In the genomic region with DNA sequence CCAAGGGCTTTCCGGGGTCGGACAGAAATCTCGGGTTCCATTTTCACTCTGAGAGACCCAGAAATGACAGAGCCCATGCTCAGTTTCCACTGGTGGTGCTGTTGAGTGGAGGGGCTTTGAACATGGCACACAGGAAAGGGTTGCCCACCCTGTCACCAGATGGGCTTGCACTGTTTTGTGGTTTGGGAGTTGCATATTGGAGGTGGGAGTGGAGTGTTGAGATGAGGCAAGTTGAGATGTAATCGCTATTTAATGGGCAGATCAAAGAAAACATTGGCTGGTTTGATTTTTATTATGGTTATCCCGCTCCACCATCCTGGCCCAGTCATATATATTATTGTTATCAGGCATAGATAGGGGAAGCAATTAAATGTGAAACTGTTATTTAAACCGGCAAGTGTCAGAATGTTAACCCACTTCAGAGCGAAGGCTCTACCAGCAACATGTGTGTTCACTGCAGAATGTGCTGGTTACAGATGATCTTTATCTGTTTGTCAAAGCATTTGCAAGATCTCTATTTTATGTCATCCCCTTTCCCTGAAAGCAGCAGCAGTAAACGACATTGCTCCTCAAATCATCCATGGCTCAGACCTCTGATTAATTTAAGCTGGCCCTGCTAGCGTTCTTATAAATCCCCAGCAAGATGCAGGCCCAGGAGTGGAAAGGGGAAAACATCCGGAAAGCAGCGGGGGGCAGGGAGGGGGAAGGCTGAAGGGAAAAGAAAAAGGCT, we compare ENCODE assay signal across 30 cellular contexts. TPM values are rescaled to one million over a fixed set of nuclear protein-coding genes. Genes with fewer than 3 reads are reported as not detected.
DNase-seq lines count a peak whose midpoint lies in the region; ATAC-seq and TF ChIP-seq lines count a peak whose summit lies in the region.
"Had no signal": no experiment of that assay in that cellular context is flagged by ENCODE, and none has a peak within 500 bp of the region (broad histone marks: within the 10 kb centered on the region; RNA-seq: fewer than 3 reads in every experiment).

No MANE protein-coding gene starts in this region.

- no peaks in the 10 kb centered on the region for H4K20me1 ChIP-seq in OCI-LY7 (ENCODE audit: insufficient read depth, low read length)

- CTCF ChIA-PET in Calu3 (lab: Charles Lee) (no interaction called here), OCI-LY7 (lab: Charles Lee; ENCODE audit: unreplicated experiment) (no interaction called here)

- H3K27me3 ChIP-seq in parathyroid adenoma (ENCODE audit: control insufficient read depth, insufficient read depth, low read length) = no peaks in the 10 kb centered on the region
- H3K27me3 ChIP-seq: ascending aorta, MG63, Peyer's patch had no signal

- H3K4me3 ChIP-seq in parathyroid adenoma (ENCODE audit: low read depth, low read length) = no peak overlapping the region
- H3K4me3 ChIP-seq in OCI-LY7 (ENCODE audit: low read depth, low read length, poor library complexity, severe bottlenecking) = no peak overlapping the region
- H3K4me3 ChIP-seq: ascending aorta, GM23248, MG63, Peyer's patch, suprapubic skin had no signal

- no peak for TF ChIP-seq CTCF in Calu3 (IDR thresholded peaks at IDR 0.05; ENCODE audit: unreplicated experiment)
- no peak for TF ChIP-seq CTCF in endothelial cell (IDR thresholded peaks at IDR 0.05; ENCODE audit: unreplicated experiment)
- no peak for TF ChIP-seq CTCF in parathyroid adenoma (IDR thresholded peaks at IDR 0.05)
- TF ChIP-seq CTCF in OCI-LY7 (conservative IDR thresholded peaks at IDR 0.05; ENCODE audit: low read length) = no peak

- H3K9me3 ChIP-seq in parathyroid adenoma (ENCODE audit: control insufficient read depth, low read length) (no peaks in the 10 kb centered on the region), OCI-LY7 (ENCODE audit: low read length) (no peaks in the 10 kb centered on the region)
- H3K9me3 ChIP-seq: ascending aorta, MG63, Peyer's patch, suprapubic skin had no signal

- no peaks in the 10 kb centered on the region for H3K9me2 ChIP-seq in OCI-LY7 (ENCODE audit: insufficient read depth, low read length)

- POLR2A ChIA-PET in OCI-LY7 (lab: Charles Lee) = no interaction called here

- H3K4me2 ChIP-seq in parathyroid adenoma (ENCODE audit: low read length) = peak overlapping the region; percentile 48
- H3K4me2 ChIP-seq in OCI-LY7 (ENCODE audit: low read length) = no peak overlapping the region

- H3K27ac Mint-ChIP-seq in Calu3 (ENCODE audit: unreplicated experiment) (peak overlapping the region; percentile 9), endothelial cell (ENCODE audit: unreplicated experiment) (peak overlapping the region; percentile 34)
- H3K27ac Mint-ChIP-seq in activated T-helper 17 cell treated with anti-CD3 and anti-CD28 coated beads, Interleukin-2, amount 50 U/mL, for 72 hours = no peak overlapping the region
- H3K27ac Mint-ChIP-seq: activated naive CD8-positive, alpha-beta T cell treated with anti-CD3 and anti-CD28 coated beads, Interleukin-2, amount 10 ng/mL, durations not matched to agents 7 days and 5 days; activated T-cell treated with anti-CD3 and anti-CD28 coated beads, Interleukin-2, amount 50 U/mL, for 24 hours; natural killer cell had no signal

- no peaks in the 10 kb centered on the region for H3K79me2 ChIP-seq in parathyroid adenoma
- no peaks in the 10 kb centered on the region for H3K79me2 ChIP-seq in OCI-LY7 (ENCODE audit: insufficient read depth, low read depth, low read length)

- H3K9me3 Mint-ChIP-seq in Calu3 (ENCODE audit: low read depth, unreplicated experiment) = no peaks in the 10 kb centered on the region
- H3K9me3 Mint-ChIP-seq in endothelial cell (ENCODE audit: unreplicated experiment) = no peaks in the 10 kb centered on the region
- H3K9me3 Mint-ChIP-seq in activated T-helper 17 cell treated with anti-CD3 and anti-CD28 coated beads, Interleukin-2, amount 50 U/mL, for 72 hours = no peaks in the 10 kb centered on the region
- H3K9me3 Mint-ChIP-seq: activated naive CD8-positive, alpha-beta T cell treated with anti-CD3 and anti-CD28 coated beads, Interleukin-2, amount 10 ng/mL, durations not matched to agents 7 days and 5 days; activated T-cell treated with anti-CD3 and anti-CD28 coated beads, Interleukin-2, amount 50 U/mL, for 24 hours; natural killer cell had no signal

- no peak overlapping the region for H3K4me3 Mint-ChIP-seq in Calu3 (ENCODE audit: low read depth, unreplicated experiment)
- peak overlapping the region; percentile 27 for H3K4me3 Mint-ChIP-seq in endothelial cell (ENCODE audit: unreplicated experiment)
- H3K4me3 Mint-ChIP-seq in activated T-helper 17 cell treated with anti-CD3 and anti-CD28 coated beads, Interleukin-2, amount 50 U/mL, for 72 hours = no peak overlapping the region
- H3K4me3 Mint-ChIP-seq: activated naive CD8-positive, alpha-beta T cell treated with anti-CD3 and anti-CD28 coated beads, Interleukin-2, amount 10 ng/mL, durations not matched to agents 7 days and 5 days; activated T-cell treated with anti-CD3 and anti-CD28 coated beads, Interleukin-2, amount 50 U/mL, for 24 hours; natural killer cell had no signal

- intact Hi-C loops in Calu3 (cut with micrococcal nuclease; ENCODE audit: unreplicated experiment) = no loop called here
- intact Hi-C loops in OCI-LY7 (cut with micrococcal nuclease; ENCODE audit: unreplicated experiment) = no loop called here

- no peak for ATAC-seq in activated T-helper 17 cell treated with anti-CD3 and anti-CD28 coated beads, Interleukin-2, amount 50 U/mL, for 72 hours (replicated peaks)
- ATAC-seq in HG03460 (IDR thresholded peaks at IDR 0.05; ENCODE audit: unreplicated experiment) = no peak
- ATAC-seq: natural killer cell had no signal

- H3K27ac ChIP-seq in parathyroid adenoma (no peak overlapping the region), OCI-LY7 (ENCODE audit: low read depth, low read length, poor library complexity, severe bottlenecking) (no peak overlapping the region)
- H3K27ac ChIP-seq: ascending aorta, GM23248, Peyer's patch, suprapubic skin had no signal

- BruUV-seq in Calu3 (replicated peaks; lab: Mats Ljungman, UMichigan) = no TSS peak
- no TSS peak for BruUV-seq in OCI-LY7 (replicated peaks; lab: Mats Ljungman, UMichigan)

- no peak overlapping the region for H2AFZ ChIP-seq in parathyroid adenoma
- no peak overlapping the region for H2AFZ ChIP-seq in OCI-LY7 (ENCODE audit: low read length)
- H2AFZ ChIP-seq: GM23248 had no signal

- no peak overlapping the region for H3K9ac ChIP-seq in parathyroid adenoma
- H3K9ac ChIP-seq: GM23248 had no signal

- DNase-seq in Calu3 (no peak), SK-N-DZ (ENCODE audit: low spot score) (peak; percentile 58), endothelial cell (ENCODE audit: low spot score) (no peak), hippocampal formation (lab: John Stamatoyannopoulos, UW) (no peak), OCI-LY7 (ENCODE audit: low spot score) (no peak)
- DNase-seq: activated CD4-positive, alpha-beta T cell treated with anti-CD3 and anti-CD28 coated beads for 48 hours; activated gamma-delta T cell treated with Interleukin-2 at 50 U/mL for 16 hours; activated naive CD8-positive, alpha-beta T cell treated with anti-CD3 and anti-CD28 coated beads, Interleukin-2, amount 10 ng/mL, durations not matched to agents 7 days and 5 days; activated T-cell treated with anti-CD3 and anti-CD28 coated beads, Interleukin-2, amount 50 U/mL, for 24 hours; DMS79; effector CD4-positive, alpha-beta T cell; GDM1; glutamatergic neuron; GM23248; KG1; MG63; natural killer cell; NCI-H1105; NCI-H187 treated with DMSO at 0.1 percent for 48 hours; NCI-H2171 treated with DMSO at 0.1 percent for 48 hours; NCI-H524; Peyer's patch; SHP77; stimulated activated naive CD4-positive, alpha-beta T cell; T-helper 9 cell had no signal

- H3K36me3 Mint-ChIP-seq in Calu3 (ENCODE audit: insufficient read depth, unreplicated experiment) (peaks cover 46% of the 10 kb centered on the region), endothelial cell (ENCODE audit: low read depth, unreplicated experiment) (no peaks in the 10 kb centered on the region)
- no peaks in the 10 kb centered on the region for H3K36me3 Mint-ChIP-seq in activated T-helper 17 cell treated with anti-CD3 and anti-CD28 coated beads, Interleukin-2, amount 50 U/mL, for 72 hours (ENCODE audit: low read depth)
- H3K36me3 Mint-ChIP-seq: activated naive CD8-positive, alpha-beta T cell treated with anti-CD3 and anti-CD28 coated beads, Interleukin-2, amount 10 ng/mL, durations not matched to agents 7 days and 5 days; natural killer cell had no signal

- H3K4me1 ChIP-seq in parathyroid adenoma (peaks cover 16% of the 10 kb centered on the region), OCI-LY7 (ENCODE audit: insufficient read depth, low read length, poor library complexity, severe bottlenecking) (no peaks in the 10 kb centered on the region)

- no peaks in the 10 kb centered on the region for H3K27me3 Mint-ChIP-seq in Calu3 (ENCODE audit: unreplicated experiment)
- H3K27me3 Mint-ChIP-seq in endothelial cell (ENCODE audit: unreplicated experiment) = peaks cover 1% of the 10 kb centered on the region
- peaks cover 3% of the 10 kb centered on the region for H3K27me3 Mint-ChIP-seq in activated T-helper 17 cell treated with anti-CD3 and anti-CD28 coated beads, Interleukin-2, amount 50 U/mL, for 72 hours

- H3K36me3 ChIP-seq in parathyroid adenoma (ENCODE audit: control insufficient read depth, insufficient read depth, low read length) (no peaks in the 10 kb centered on the region), OCI-LY7 (ENCODE audit: insufficient read depth, low read length) (no peaks in the 10 kb centered on the region)
- H3K36me3 ChIP-seq: ascending aorta, MG63, Peyer's patch, suprapubic skin had no signal

- peaks cover 17% of the 10 kb centered on the region for H3K4me1 Mint-ChIP-seq in Calu3 (ENCODE audit: low read depth, unreplicated experiment)
- H3K4me1 Mint-ChIP-seq in endothelial cell (ENCODE audit: unreplicated experiment) = peaks cover 75% of the 10 kb centered on the region
- peaks cover 14% of the 10 kb centered on the region for H3K4me1 Mint-ChIP-seq in activated T-helper 17 cell treated with anti-CD3 and anti-CD28 coated beads, Interleukin-2, amount 50 U/mL, for 72 hours
- H3K4me1 Mint-ChIP-seq: activated naive CD8-positive, alpha-beta T cell treated with anti-CD3 and anti-CD28 coated beads, Interleukin-2, amount 10 ng/mL, durations not matched to agents 7 days and 5 days; natural killer cell had no signal

RNA-seq across cellular contexts. Expression of a gene that starts 58.3 kb away (rescaled TPM):
- 26.7 and 32.0 TPM in 2 replicates for total RNA-seq in Calu3 (2022)
- 40.5 and 42.2 TPM in 2 replicates for polyA plus RNA-seq in SK-N-DZ (2014; cell fraction: cytosol; rRNA removed)
- polyA plus RNA-seq in SK-N-DZ (2014; cell fraction: nucleus; rRNA removed) = 45.3 and 70.0 TPM in 2 replicates
- 8.7 TPM for total RNA-seq in endothelial cell (ENCODE audit: unreplicated experiment)
- total RNA-seq in activated T-helper 17 cell treated with anti-CD3 and anti-CD28 coated beads, Interleukin-2, amount 50 U/mL, for 72 hours = 10 to 100 TPM in 1 of 2 donors, 1 to 10 TPM in 1; 8.9 to 20.2 TPM
- 33.2 and 40.7 TPM in 2 replicates for total RNA-seq in OCI-LY7 (2014; rRNA removed; shearing (Covaris generic))
- total RNA-seq in OCI-LY7 (2022) = 30.7 and 41.4 TPM in 2 replicates
